ENCODE assay signal across 8 cellular contexts in the genomic region with DNA sequence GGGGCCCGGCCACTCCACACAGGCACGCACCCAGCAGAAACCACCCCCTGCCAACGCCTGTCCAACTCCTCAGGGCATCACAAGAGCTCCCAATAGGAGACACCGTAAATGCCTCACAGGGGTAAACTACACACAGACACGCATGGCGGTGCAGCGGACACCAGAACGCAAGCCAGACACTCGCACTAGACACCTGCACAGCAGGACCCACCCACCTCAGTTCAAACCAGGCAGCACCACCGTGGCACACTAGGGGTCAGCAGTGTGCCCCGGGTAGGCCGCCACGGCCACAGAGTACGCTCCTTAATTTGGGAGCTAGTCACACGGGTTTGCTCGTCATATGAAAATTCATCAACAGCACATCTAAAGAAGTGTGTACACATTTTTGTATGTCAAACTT. TPM values are rescaled to one million over a fixed set of nuclear protein-coding genes. Genes with fewer than 3 reads are reported as not detected.
DNase-seq lines count a peak whose midpoint lies in the region; ATAC-seq and TF ChIP-seq lines count a peak whose summit lies in the region.

No MANE protein-coding gene starts in this region.

- TF ChIP-seq POLR2A in NB4 (IDR thresholded peaks at IDR 0.05; ENCODE audit: extremely low read depth, insufficient read length) (no peak), right lobe of liver (IDR thresholded peaks at IDR 0.05) (no peak)

- H3K27me3 ChIP-seq in right lobe of liver: no peaks in the 10 kb centered on the region

- DNase-seq in NCI-H1417 (lab: John Stamatoyannopoulos, UW) (peak; percentile 52 to 74 (median 65)), NCI-H1417 treated with DMSO at 0.1 percent for 48 hours (lab: John Stamatoyannopoulos, UW) (no peak), NB4 (ENCODE audit: low read depth) (peak; percentile 76), cerebellar cortex (ENCODE audit: low spot score) (peak; percentile 58), right lobe of liver (peak; percentile 80 to 82 (median 80)), mesenteric fat pad (ENCODE audit: low spot score) (no peak)
- peak; percentile 64 for DNase-seq in activated CD4-positive, alpha-beta T cell treated with anti-CD3 and anti-CD28 coated beads for 1 hour
- peak; percentile 41 for DNase-seq in stimulated activated CD8-positive, alpha-beta memory T cell treated with anti-CD3 and anti-CD28 coated beads, Interleukin-15, amount 100 ng/mL, for 24 hours (ENCODE audit: low read depth)

- peaks cover 0 to 22% (median 7%) of the 10 kb centered on the region in 4 donors for H3K36me3 ChIP-seq in right lobe of liver

- intact Hi-C loops in right lobe of liver (cut with DNase I): no loop called here

- peaks cover 0 to 41% (median 13%) of the 10 kb centered on the region in 4 donors for H3K4me1 ChIP-seq in right lobe of liver

- peak overlapping the region in 1 of 3 donors; percentile 18 for H3K27ac ChIP-seq in right lobe of liver

- ATAC-seq in right lobe of liver: peak; percentile 57 to 72 (median 66)

- H3K9me3 ChIP-seq in right lobe of liver: no peaks in the 10 kb centered on the region

- 0% methylated on average over 3 of the region's 16 CpGs for WGBS in right lobe of liver (ENCODE audit: insufficient coverage, low coverage, low lambda C conversion rate, missing lambda C conversion rate)

- TF ChIP-seq CTCF in NB4 (IDR thresholded peaks at IDR 0.05; ENCODE audit: low read depth, low read length): peak; percentile 81
- peak; percentile 79 to 94 (median 86) for TF ChIP-seq CTCF in right lobe of liver (IDR thresholded peaks at IDR 0.05)

- H3K4me3 ChIP-seq in NB4 (ENCODE audit: low read depth, low read length) (no peak overlapping the region), right lobe of liver (no peak overlapping the region)

RNA-seq across cellular contexts. Expression of a gene that starts 3.4 kb away (rescaled TPM):
- total RNA-seq in right lobe of liver (100 to 1,000 TPM in 1 of 6 experiments, 10 to 100 TPM in 5; 60.9 to 104 (median 86.1) TPM), mesenteric fat pad (88.0 TPM)

RNA-seq across cellular contexts. Expression of a gene that starts 52.5 kb away (rescaled TPM):
- total RNA-seq in right lobe of liver: 10 to 100 TPM; 15.7 to 35.9 (median 23.3) TPM
- total RNA-seq in mesenteric fat pad: 46.2 TPM

RNA-seq across cellular contexts. Expression of a gene that starts 52.8 kb away (rescaled TPM):
- 10 to 100 TPM; 11.9 to 27.6 (median 18.1) TPM for total RNA-seq in right lobe of liver
- total RNA-seq in mesenteric fat pad: 23.1 TPM

Comparison
In these comparisons a context has a peak if more than half of its experiments do, and no peak if none do; other contexts are left out.
1. DNase-seq: peak in NCI-H1417 (3 of 3), NB4 (single experiment), activated CD4-positive, alpha-beta T cell treated with anti-CD3 and anti-CD28 coated beads for 1 hour (single experiment), cerebellar cortex (single experiment), right lobe of liver (3 of 3) and stimulated activated CD8-positive, alpha-beta memory T cell treated with anti-CD3 and anti-CD28 coated beads, Interleukin-15, amount 100 ng/mL, for 24 hours (single experiment); none in NCI-H1417 treated with DMSO at 0.1 percent for 48 hours (single experiment) and mesenteric fat pad (single experiment).